ENCODE assay signal across 1 cellular context in genomic region chr5:96933764-96934163, GRCh38.
TF ChIP-seq lines count a peak whose summit lies in the region.

No MANE protein-coding gene starts in this region.

TF ChIP-seq in HepG2, 621 proteins besides CTCF, POLR2A, EP300 and RAD21:
- TF ChIP-seq PHF20 (CRISPR knock-in tag; IDR thresholded peaks at IDR 0.05): no peak
- no peak for TF ChIP-seq ZNF589 (CRISPR knock-in tag; conservative IDR thresholded peaks at IDR 0.05)
- no peak for TF ChIP-seq ZBTB3 (CRISPR knock-in tag; IDR thresholded peaks at IDR 0.05; ENCODE audit: borderline replicate concordance, low read depth)
- TF ChIP-seq ZFY (CRISPR knock-in tag; IDR thresholded peaks at IDR 0.05): no peak
- no peak for TF ChIP-seq NR2C2 (CRISPR knock-in tag; IDR thresholded peaks at IDR 0.05; ENCODE audit: borderline replicate concordance)
- no peak for TF ChIP-seq GTF3A (CRISPR knock-in tag; conservative IDR thresholded peaks at IDR 0.05)
- no peak for TF ChIP-seq SMAD9 (CRISPR knock-in tag; IDR thresholded peaks at IDR 0.05)
- 0 out of 2 replicates have a peak, but pooled peaks have one; percentile 6 for TF ChIP-seq NCOA1 (CRISPR knock-in tag; IDR thresholded peaks at IDR 0.05)
- 0 out of 2 replicates have a peak, but pooled peaks have one; percentile 15 for TF ChIP-seq MTF2 (CRISPR knock-in tag; IDR thresholded peaks at IDR 0.05; ENCODE audit: borderline replicate concordance)
- no peak for TF ChIP-seq ZNF30 (CRISPR knock-in tag; IDR thresholded peaks at IDR 0.05)
- no peak for TF ChIP-seq CBX5 (CRISPR knock-in tag; IDR thresholded peaks at IDR 0.05; ENCODE audit: borderline replicate concordance)
- 0 out of 2 replicates have a peak, but pooled peaks have one; percentile 8 for TF ChIP-seq ZBTB20 (CRISPR knock-in tag; IDR thresholded peaks at IDR 0.05; ENCODE audit: borderline replicate concordance, low read depth)
- TF ChIP-seq DRAP1 (CRISPR knock-in tag; IDR thresholded peaks at IDR 0.05): peak; percentile 7; the same call in 1 of the 2 replicates
- no peak for TF ChIP-seq CHD2 (IDR thresholded peaks at IDR 0.05; ENCODE audit: low read depth, low read length)
- TF ChIP-seq ATRX (CRISPR knock-in tag; IDR thresholded peaks at IDR 0.05; ENCODE audit: borderline replicate concordance): no peak
- TF ChIP-seq HCFC1 (IDR thresholded peaks at IDR 0.05; ENCODE audit: low read depth, low read length): no peak
- no peak for TF ChIP-seq ZFP82 (CRISPR knock-in tag; IDR thresholded peaks at IDR 0.05; ENCODE audit: borderline replicate concordance)
- no peak for TF ChIP-seq PREB (CRISPR knock-in tag; IDR thresholded peaks at IDR 0.05)
